10 cellular contexts compared by ENCODE assay signal in genomic region chr7:132251327-132251659, GRCh38.
DNase-seq lines count a peak whose midpoint lies in the region; ATAC-seq and TF ChIP-seq lines count a peak whose summit lies in the region.
"Had no signal": no experiment of that assay in that cellular context is flagged by ENCODE, and none has a peak within 500 bp of the region (broad histone marks: within the 10 kb centered on the region; RNA-seq: fewer than 3 reads in every experiment).

No MANE protein-coding gene starts in this region.

- CTCF ChIA-PET in GM10248 (lab: Yijun Ruan, JAX), result interaction anchor here (1.5 to 1.7 kb wide), 2 partner anchors 12 to 562 kb away, joined by 3 to 4 read pairs; no protein-coding TSS in a partner anchor

- no peak overlapping the region for H3K4me3 Mint-ChIP-seq in GM23338

- POLR2A ChIA-PET in GM10248 (lab: Yijun Ruan, JAX), result no interaction called here

- peaks cover 29% of the 10 kb centered on the region for H3K4me1 Mint-ChIP-seq in GM23338

- DNase-seq in GM23338 (ENCODE audit: low spot score), result peak; percentile 48
- DNase-seq in Peyer's patch, result peak in 2 of 3 donors; percentile 76
- peak; percentile 74 for DNase-seq in right atrium auricular region (ENCODE audit: low spot score)
- DNase-seq in osteoblast (ENCODE audit: insufficient read length, low spot score, missing footprints), result no peak
- no peak for DNase-seq in GM10248 (ENCODE audit: extremely low spot score)
- no peak for DNase-seq in D341Med (ENCODE audit: low spot score)
- DNase-seq: GOT3 had no signal

- H3K27ac ChIP-seq in GM23338 (ENCODE audit: low read depth), result no peak overlapping the region
- H3K27ac ChIP-seq in Peyer's patch, result peak overlapping the region in 3 of 4 donors; percentile 17 to 62 (median 27)
- no peak overlapping the region for H3K27ac ChIP-seq in right atrium auricular region
- H3K27ac ChIP-seq in rectal smooth muscle tissue (ENCODE audit: low read depth, low read length), result peak overlapping the region; percentile 1
- no peak overlapping the region for H3K27ac ChIP-seq in osteoblast (ENCODE audit: low read depth, low read length)

- H4K20me1 ChIP-seq in GM23338 (replicated peaks; ENCODE audit: insufficient read depth), result no peaks in the 10 kb centered on the region; the same call in 1 of the 2 replicates
- H4K20me1 ChIP-seq in osteoblast (ENCODE audit: insufficient read depth, low read length), result no peaks in the 10 kb centered on the region

- peaks cover 2% of the 10 kb centered on the region; the same call in 1 of the 3 replicates for H3K9me3 Mint-ChIP-seq in GM23338

- H2AFZ ChIP-seq in GM23338, result peak overlapping the region; percentile 80; the same call in 1 of the 2 replicates
- no peak overlapping the region for H2AFZ ChIP-seq in osteoblast (ENCODE audit: low read length)

- peaks cover 9% of the 10 kb centered on the region for H3K27me3 Mint-ChIP-seq in GM23338 (ENCODE audit: insufficient read depth, low read depth, poor library complexity)

- H3K9me3 ChIP-seq in Peyer's patch, result no peaks in the 10 kb centered on the region
- H3K9me3 ChIP-seq in right atrium auricular region, result no peaks in the 10 kb centered on the region
- H3K9me3 ChIP-seq in osteoblast (ENCODE audit: low read depth, low read length), result no peaks in the 10 kb centered on the region

- H3K4me2 ChIP-seq in GM23338, result no peak overlapping the region
- H3K4me2 ChIP-seq in osteoblast (ENCODE audit: insufficient read depth, low read length), result no peak overlapping the region

- no peak overlapping the region for H3K27ac Mint-ChIP-seq in GM23338

- no peaks in the 10 kb centered on the region for H3F3A ChIP-seq in GM23338 (replicated peaks; ENCODE audit: low read depth)

- H3K36me3 ChIP-seq in GM23338 (ENCODE audit: insufficient read depth), result no peaks in the 10 kb centered on the region
- no peaks in the 10 kb centered on the region for H3K36me3 ChIP-seq in Peyer's patch
- no peaks in the 10 kb centered on the region for H3K36me3 ChIP-seq in right atrium auricular region
- H3K36me3 ChIP-seq in rectal smooth muscle tissue (ENCODE audit: control insufficient read depth, insufficient read depth, low read length), result no peaks in the 10 kb centered on the region
- no peaks in the 10 kb centered on the region for H3K36me3 ChIP-seq in osteoblast (ENCODE audit: insufficient read depth, low read length)

- H3K4me3 ChIP-seq in GM23338, result no peak overlapping the region
- H3K4me3 ChIP-seq in Peyer's patch, result no peak overlapping the region
- no peak overlapping the region for H3K4me3 ChIP-seq in right atrium auricular region
- peak overlapping the region; percentile 29 for H3K4me3 ChIP-seq in rectal smooth muscle tissue (ENCODE audit: low read length)
- H3K4me3 ChIP-seq in osteoblast (ENCODE audit: insufficient read depth, low read length), result no peak overlapping the region
- H3K4me3 ChIP-seq: K562 had no signal

- no peak overlapping the region for H3K9ac ChIP-seq in rectal smooth muscle tissue (ENCODE audit: low read length)

- no peaks in the 10 kb centered on the region for H3K36me3 Mint-ChIP-seq in GM23338 (ENCODE audit: low read depth)

- H3K79me2 ChIP-seq in GM23338 (replicated peaks; ENCODE audit: insufficient read depth) (no peaks in the 10 kb centered on the region), osteoblast (ENCODE audit: insufficient read depth, low read length) (no peaks in the 10 kb centered on the region)

- ATAC-seq in GM23338 (peak; percentile 70), GM18519 (IDR thresholded peaks at IDR 0.05; ENCODE audit: low FRiP score, unreplicated experiment) (no peak)

- no peak for TF ChIP-seq POLR2A in Peyer's patch (IDR thresholded peaks at IDR 0.05)

- H3K9me2 ChIP-seq in GM23338 (ENCODE audit: insufficient read depth), result no peaks in the 10 kb centered on the region

- H3K4me1 ChIP-seq in GM23338 (ENCODE audit: insufficient read depth) (peaks cover 27% of the 10 kb centered on the region), Peyer's patch (peaks cover 0 to 16% (median 0%) of the 10 kb centered on the region in 4 donors), right atrium auricular region (peaks cover 0 to 33% of the 10 kb centered on the region in 2 donors), rectal smooth muscle tissue (ENCODE audit: control insufficient read depth, insufficient read depth, low read length) (peaks cover 12% of the 10 kb centered on the region), osteoblast (ENCODE audit: insufficient read depth, low read length) (no peaks in the 10 kb centered on the region)

- no peak for TF ChIP-seq CTCF in GM23338 (conservative IDR thresholded peaks at IDR 0.05; ENCODE audit: low read depth in 2 of 2)
- no peak for TF ChIP-seq CTCF in Peyer's patch (IDR thresholded peaks at IDR 0.05)
- TF ChIP-seq CTCF in right atrium auricular region (IDR thresholded peaks at IDR 0.05), result no peak
- TF ChIP-seq CTCF in osteoblast (IDR thresholded peaks at IDR 0.05; ENCODE audit: extremely low read depth, low read depth, low read length), result no peak
- no peak for TF ChIP-seq CTCF in GM10248 (IDR thresholded peaks at IDR 0.05; ENCODE audit: control extremely low read depth, extremely low read depth, low read depth, missing control alignments)

- H3K27me3 ChIP-seq in GM23338 (ENCODE audit: insufficient read depth), result no peaks in the 10 kb centered on the region
- no peaks in the 10 kb centered on the region for H3K27me3 ChIP-seq in Peyer's patch
- H3K27me3 ChIP-seq in right atrium auricular region, result no peaks in the 10 kb centered on the region
- H3K27me3 ChIP-seq in rectal smooth muscle tissue (ENCODE audit: control insufficient read depth, insufficient read depth, low read length), result no peaks in the 10 kb centered on the region
- no peaks in the 10 kb centered on the region for H3K27me3 ChIP-seq in osteoblast (ENCODE audit: insufficient read depth, low read length)

TF ChIP-seq in GM23338, 12 proteins besides CTCF, POLR2A, EP300 and RAD21 (continues in another document):
- no peak for TF ChIP-seq ZNF331 (CRISPR knock-in tag; IDR thresholded peaks at IDR 0.05; ENCODE audit: low read depth)
- TF ChIP-seq CREB1 (CRISPR knock-in tag; IDR thresholded peaks at IDR 0.05; ENCODE audit: low read depth), result no peak
- no peak for TF ChIP-seq JUNB (IDR thresholded peaks at IDR 0.05; ENCODE audit: unreplicated experiment)
- TF ChIP-seq EZH2 (IDR thresholded peaks at IDR 0.05; ENCODE audit: low read depth, unreplicated experiment), result no peak
- no peak for TF ChIP-seq STAT1 (IDR thresholded peaks at IDR 0.05; ENCODE audit: unreplicated experiment)
- TF ChIP-seq NANOG (IDR thresholded peaks at IDR 0.05; ENCODE audit: borderline replicate concordance), result no peak
- no peak for TF ChIP-seq ETS1 (IDR thresholded peaks at IDR 0.05)
- TF ChIP-seq EZH2phosphoT487 (IDR thresholded peaks at IDR 0.05; ENCODE audit: unreplicated experiment), result no peak
- no peak for TF ChIP-seq POLR2AphosphoS5 (IDR thresholded peaks at IDR 0.05; ENCODE audit: low read depth)

Comparison
In these comparisons a context has a peak if more than half of its experiments do, and no peak if none do; other contexts are left out.
1. DNase-seq: peak in GM23338 (single experiment), Peyer's patch (2 of 3) and right atrium auricular region (single experiment); none in osteoblast (single experiment), GM10248 (single experiment) and D341Med (single experiment).
2. H3K27ac ChIP-seq: peak in Peyer's patch (3 of 4) and rectal smooth muscle tissue (single experiment); none in GM23338 (single experiment), right atrium auricular region (0 of 2) and osteoblast (single experiment).